ENCODE assay signal across 15 cellular contexts in genomic region chr15:60529332-60529731, GRCh38.
"Had no signal": no experiment of that assay in that cellular context is flagged by ENCODE, and none has a peak within 500 bp of the region (broad histone marks: within the 10 kb centered on the region; RNA-seq: fewer than 3 reads in every experiment).

No MANE protein-coding gene starts in this region.

- H3K9me3 Mint-ChIP-seq: neural progenitor cell had no signal

- H3K9me3 ChIP-seq: colonic mucosa, pancreas, tibial artery, uterus had no signal

- H3K27ac ChIP-seq: cardiac muscle cell, colonic mucosa, hepatocyte, neural progenitor cell, pancreas, skin epidermis, tibial artery, uterus had no signal

- H3K4me2 ChIP-seq: hepatocyte, neural progenitor cell had no signal

- FAIRE-seq: TTC549 had no signal

- H3K4me3 Mint-ChIP-seq: neural progenitor cell had no signal

- H3K27me3 ChIP-seq: cardiac muscle cell, colonic mucosa, hepatocyte, neural progenitor cell, pancreas, tibial artery, uterus had no signal

- H3K4me3 ChIP-seq: cardiac muscle cell, colonic mucosa, hepatocyte, neural progenitor cell, pancreas, skin epidermis, tibial artery, uterus had no signal

- H3K36me3 ChIP-seq: cardiac muscle cell, colonic mucosa, neural progenitor cell, pancreas, uterus had no signal

- DNase-seq: activated CD4-positive, alpha-beta T cell treated with anti-CD3 and anti-CD28 coated beads, Interleukin-2, amount 50 U/mL, for 1 hour; activated T-cell treated with anti-CD3 and anti-CD28 coated beads, Interleukin-2, amount 50 U/mL, for 1 hour; colonic mucosa; effector CD8-positive, alpha-beta T cell; kidney glomerular epithelial cell; mesendoderm; pancreas; stimulated activated CD4-positive, alpha-beta T cell treated with anti-CD3 and anti-CD28 coated beads, Interleukin-4, amount 100 ng/mL, for 4 hours; tibial artery; uterus had no signal

- H2AFZ ChIP-seq: hepatocyte, neural progenitor cell had no signal

- H3K27ac Mint-ChIP-seq: neural progenitor cell had no signal

- H3K4me1 ChIP-seq: colonic mucosa, neural progenitor cell, uterus had no signal

- H3K9ac ChIP-seq: neural progenitor cell had no signal

- H3K79me2 ChIP-seq: hepatocyte had no signal

- H3K36me3 Mint-ChIP-seq: neural progenitor cell had no signal
